ENCODE assay signal across 16 cellular contexts in genomic region chr14:76964695-76965094, GRCh38.
DNase-seq lines count a peak whose midpoint lies in the region; ATAC-seq, FAIRE-seq and TF ChIP-seq lines count a peak whose summit lies in the region.
"Had no signal": no experiment of that assay in that cellular context is flagged by ENCODE, and none has a peak within 500 bp of the region (broad histone marks: within the 10 kb centered on the region; RNA-seq: fewer than 3 reads in every experiment).

No MANE protein-coding gene starts in this region.

- peak overlapping the region; percentile 11 for H3K4me2 ChIP-seq in astrocyte (ENCODE audit: low read length)
- no peak overlapping the region for H3K4me2 ChIP-seq in parathyroid adenoma (ENCODE audit: low read length)
- H3K4me2 ChIP-seq: A549 had no signal

- H3K4me3 Mint-ChIP-seq in activated CD4-positive, alpha-beta T cell treated with anti-CD3 and anti-CD28 coated beads, Interleukin-2, amount 10 ng/mL, durations not matched to agents 24 days and 14 days, result peak overlapping the region; percentile 17
- H3K4me3 Mint-ChIP-seq in astrocyte (ENCODE audit: unreplicated experiment), result no peak overlapping the region

- H3K27ac Mint-ChIP-seq in activated CD4-positive, alpha-beta T cell treated with anti-CD3 and anti-CD28 coated beads, Interleukin-2, amount 10 ng/mL, durations not matched to agents 24 days and 14 days, result peak overlapping the region; percentile 17
- no peak overlapping the region for H3K27ac Mint-ChIP-seq in astrocyte (ENCODE audit: unreplicated experiment)

- peaks cover 3% of the 10 kb centered on the region for H3K36me3 Mint-ChIP-seq in activated CD4-positive, alpha-beta T cell treated with anti-CD3 and anti-CD28 coated beads, Interleukin-2, amount 10 ng/mL, durations not matched to agents 24 days and 14 days (ENCODE audit: low read depth)
- H3K36me3 Mint-ChIP-seq in astrocyte (ENCODE audit: low read depth, unreplicated experiment), result peaks cover 23% of the 10 kb centered on the region

- DNase-seq in activated CD4-positive, alpha-beta T cell treated with anti-CD3 and anti-CD28 coated beads, Interleukin-2, amount 10 ng/mL, durations not matched to agents 24 days and 14 days, result peak; percentile 69
- DNase-seq in activated CD4-positive, alpha-beta T cell treated with anti-CD3 and anti-CD28 coated beads for 4 hours, result no peak
- DNase-seq in H7, result peak; percentile 44
- no peak for DNase-seq in astrocyte (ENCODE audit: low read depth)
- no peak for DNase-seq in head of caudate nucleus
- DNase-seq: brain microvascular endothelial cell, kidney glomerular epithelial cell, NCI-H2029, SW 1271 had no signal

- H3K4me3 ChIP-seq in H7 (ENCODE audit: insufficient read depth, low read depth, low read length) (no peak overlapping the region), astrocyte (ENCODE audit: insufficient read depth, low read depth, low read length) (no peak overlapping the region), parathyroid adenoma (ENCODE audit: low read depth, low read length) (no peak overlapping the region)
- H3K4me3 ChIP-seq: A549, gastroesophageal sphincter had no signal

- peaks cover 8% of the 10 kb centered on the region for H4K20me1 ChIP-seq in astrocyte (ENCODE audit: insufficient read depth, low read length)

- H3K4me1 ChIP-seq in astrocyte (ENCODE audit: insufficient read depth, low read length) (peaks cover 25% of the 10 kb centered on the region), parathyroid adenoma (peaks cover 28% of the 10 kb centered on the region)

- no peak overlapping the region for H3K9ac ChIP-seq in astrocyte (ENCODE audit: low read length)
- peak overlapping the region; percentile 15 for H3K9ac ChIP-seq in parathyroid adenoma

- H3K27me3 ChIP-seq in H7 (ENCODE audit: control insufficient read depth, insufficient read depth, low read length) (no peaks in the 10 kb centered on the region), astrocyte (ENCODE audit: insufficient read depth, low read length) (no peaks in the 10 kb centered on the region), parathyroid adenoma (ENCODE audit: control insufficient read depth, insufficient read depth, low read length) (no peaks in the 10 kb centered on the region)
- H3K27me3 ChIP-seq: brain microvascular endothelial cell, gastroesophageal sphincter had no signal

- H3K9me3 ChIP-seq in astrocyte (ENCODE audit: insufficient read depth, low read depth, low read length), result no peaks in the 10 kb centered on the region
- no peaks in the 10 kb centered on the region for H3K9me3 ChIP-seq in parathyroid adenoma (ENCODE audit: control insufficient read depth, low read length)
- H3K9me3 ChIP-seq: A549, gastroesophageal sphincter had no signal

- ATAC-seq in GM19455 (IDR thresholded peaks at IDR 0.05; ENCODE audit: unreplicated experiment) (no peak), GM18519 (IDR thresholded peaks at IDR 0.05; ENCODE audit: low FRiP score, unreplicated experiment) (no peak)
- ATAC-seq: A549, gastroesophageal sphincter, HepG2 had no signal

- H3K79me2 ChIP-seq in astrocyte (ENCODE audit: insufficient read depth, low read length) (peaks cover 35% of the 10 kb centered on the region), parathyroid adenoma (no peaks in the 10 kb centered on the region)

- FAIRE-seq in astrocyte (lab: Jason Lieb, UNC), result no peak
- FAIRE-seq: A549, HepG2, urothelium cell line had no signal

- no peak overlapping the region for H2AFZ ChIP-seq in astrocyte (ENCODE audit: low read depth, low read length)
- peak overlapping the region; percentile 74 for H2AFZ ChIP-seq in parathyroid adenoma

- peaks cover 6% of the 10 kb centered on the region for H3K27me3 Mint-ChIP-seq in activated CD4-positive, alpha-beta T cell treated with anti-CD3 and anti-CD28 coated beads, Interleukin-2, amount 10 ng/mL, durations not matched to agents 24 days and 14 days
- peaks cover 5% of the 10 kb centered on the region for H3K27me3 Mint-ChIP-seq in astrocyte (ENCODE audit: low read depth, unreplicated experiment)

- no peaks in the 10 kb centered on the region for H3K9me3 Mint-ChIP-seq in activated CD4-positive, alpha-beta T cell treated with anti-CD3 and anti-CD28 coated beads, Interleukin-2, amount 10 ng/mL, durations not matched to agents 24 days and 14 days
- no peaks in the 10 kb centered on the region for H3K9me3 Mint-ChIP-seq in astrocyte (ENCODE audit: unreplicated experiment)

- no peak for TF ChIP-seq CTCF in astrocyte (IDR thresholded peaks at IDR 0.05; ENCODE audit: insufficient read depth, low read depth, low read length)
- no peak for TF ChIP-seq CTCF in parathyroid adenoma (IDR thresholded peaks at IDR 0.05)

- H3K36me3 ChIP-seq in H7 (replicated peaks; ENCODE audit: control insufficient read depth, insufficient read depth, low read length), result no peaks in the 10 kb centered on the region
- peaks cover 2% of the 10 kb centered on the region for H3K36me3 ChIP-seq in astrocyte (ENCODE audit: insufficient read depth, low read length)
- no peaks in the 10 kb centered on the region for H3K36me3 ChIP-seq in parathyroid adenoma (ENCODE audit: control insufficient read depth, insufficient read depth, low read length)
- H3K36me3 ChIP-seq: brain microvascular endothelial cell, gastroesophageal sphincter had no signal

- intact Hi-C loops in activated CD4-positive, alpha-beta T cell treated with anti-CD3 and anti-CD28 coated beads, Interleukin-2, amount 10 ng/mL, durations not matched to agents 24 days and 14 days (cut with micrococcal nuclease), result loop anchor here (5.0 kb wide), 1 partner anchor 37 kb away; no protein-coding TSS in a partner anchor
- intact Hi-C loops in head of caudate nucleus (cut with DNase I), result no loop called here

- H3K4me1 Mint-ChIP-seq in activated CD4-positive, alpha-beta T cell treated with anti-CD3 and anti-CD28 coated beads, Interleukin-2, amount 10 ng/mL, durations not matched to agents 24 days and 14 days, result peaks cover 60% of the 10 kb centered on the region
- peaks cover 27% of the 10 kb centered on the region for H3K4me1 Mint-ChIP-seq in astrocyte (ENCODE audit: low read depth, unreplicated experiment)

- H3K27ac ChIP-seq in astrocyte (ENCODE audit: low read depth, low read length) (no peak overlapping the region), parathyroid adenoma (peak overlapping the region; percentile 44)
- H3K27ac ChIP-seq: brain microvascular endothelial cell, gastroesophageal sphincter had no signal

Comparison
In these comparisons a context has a peak if more than half of its experiments do, and no peak if none do; other contexts are left out.
1. DNase-seq: peak in activated CD4-positive, alpha-beta T cell treated with anti-CD3 and anti-CD28 coated beads, Interleukin-2, amount 10 ng/mL, durations not matched to agents 24 days and 14 days (single experiment) and H7 (single experiment); none in activated CD4-positive, alpha-beta T cell treated with anti-CD3 and anti-CD28 coated beads for 4 hours (0 of 2), astrocyte (single experiment) and head of caudate nucleus (0 of 42).